Comparison of ENCODE assay signal across 8 cellular contexts in the genomic region with DNA sequence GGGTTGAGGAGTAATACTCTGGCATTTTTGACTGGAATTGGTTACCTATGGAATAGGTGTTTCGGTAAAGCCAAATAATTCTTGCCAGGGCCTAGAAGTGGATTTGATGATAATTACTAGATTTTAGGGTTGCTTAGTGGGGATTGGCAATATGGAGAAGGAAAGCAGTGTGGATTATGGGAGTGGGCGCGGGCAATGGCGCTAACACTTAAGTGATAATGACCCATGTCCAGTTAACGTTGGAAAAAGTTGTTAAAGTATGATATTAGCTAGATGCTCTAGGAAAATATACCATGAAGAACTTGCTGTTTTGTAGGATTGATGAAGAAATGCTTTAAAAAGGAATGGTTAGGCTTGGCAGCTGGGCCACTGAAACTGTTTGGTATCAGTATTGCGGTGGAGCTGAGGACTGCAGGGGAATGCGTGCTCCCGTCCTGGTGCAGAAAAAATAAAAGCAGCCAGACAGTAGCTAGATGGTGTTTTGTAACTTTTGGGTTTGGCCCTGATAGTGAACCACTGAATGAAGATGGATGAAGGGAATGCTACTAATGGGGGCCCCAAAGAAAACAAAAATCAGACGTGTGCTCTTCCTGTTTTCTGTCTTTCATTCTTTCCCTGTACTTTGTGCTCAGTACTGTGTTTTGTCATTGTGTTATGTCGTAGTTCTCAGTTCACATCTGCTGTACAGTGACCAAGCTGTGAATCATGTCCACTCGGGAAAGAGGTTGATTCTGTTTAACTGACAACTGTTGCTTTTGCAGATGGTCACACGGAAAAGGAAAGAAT. TPM values are rescaled to one million over a fixed set of nuclear protein-coding genes. Genes with fewer than 3 reads are reported as not detected.
DNase-seq lines count a peak whose midpoint lies in the region; ATAC-seq and TF ChIP-seq lines count a peak whose summit lies in the region.

No MANE protein-coding gene starts in this region.

- peak overlapping the region; percentile 95 for H3K4me3 ChIP-seq in AG10803 (ENCODE audit: low read length)

- peak overlapping the region; percentile 78 for H3K27ac Mint-ChIP-seq in central memory CD8-positive, alpha-beta T cell (ENCODE audit: low read depth)

- DNase-seq in AG10803 (ENCODE audit: low read depth) (peak; percentile 64), SK-MEL-5 (ENCODE audit: low read depth, low spot score) (peak; percentile 28), left kidney (ENCODE audit: low read depth, low spot score) (peak; percentile 60)
- no peak for DNase-seq in central memory CD8-positive, alpha-beta T cell (ENCODE audit: low spot score in 2 of 2)
- peak; percentile 3 to 15 (median 8) for DNase-seq in stimulated activated CD4-positive, alpha-beta T cell treated with anti-CD3 and anti-CD28 coated beads, TNF-alpha, amount 100 ng/mL, for 48 hours (ENCODE audit: low read depth in 3 of 3)
- DNase-seq in effector CD4-positive, alpha-beta T cell: no peak

- H3K4me3 Mint-ChIP-seq in central memory CD8-positive, alpha-beta T cell: peak overlapping the region; percentile 91

- ATAC-seq in GM18867 (IDR thresholded peaks at IDR 0.05; ENCODE audit: unreplicated experiment): peak; percentile 39
- ATAC-seq in HG03139 (IDR thresholded peaks at IDR 0.05; ENCODE audit: unreplicated experiment): peak; percentile 25
- ATAC-seq in central memory CD8-positive, alpha-beta T cell (replicated peaks; ENCODE audit: extremely low read depth, poor library complexity, severe bottlenecking): peak; percentile 52

- peaks cover 14% of the 10 kb centered on the region for H3K4me1 Mint-ChIP-seq in central memory CD8-positive, alpha-beta T cell

- H3K27me3 Mint-ChIP-seq in central memory CD8-positive, alpha-beta T cell: no peaks in the 10 kb centered on the region

- TF ChIP-seq CTCF in AG10803 (conservative IDR thresholded peaks at IDR 0.05; ENCODE audit: low read length): peak; percentile 32

- H3K36me3 Mint-ChIP-seq in central memory CD8-positive, alpha-beta T cell (ENCODE audit: insufficient read depth): peaks cover 2% of the 10 kb centered on the region

- no peaks in the 10 kb centered on the region for H3K9me3 Mint-ChIP-seq in central memory CD8-positive, alpha-beta T cell

- in situ Hi-C loops in SK-MEL-5 (cut with HindIII; ENCODE audit: low pct_unique_long_range_greater_than_20kb, low sequenced_read_pairs): no loop called here

RNA-seq across cellular contexts. Expression of a gene that starts 0.9 kb away (rescaled TPM):
- 3.8 and 4.6 TPM in 2 replicates for total RNA-seq in SK-MEL-5 (2014; rRNA removed; shearing (Covaris generic))
- polyA plus RNA-seq in SK-MEL-5 (2015; cell fraction: cytosol; rRNA removed): 5.0 and 9.4 TPM in 2 replicates
- polyA plus RNA-seq in SK-MEL-5 (2015; cell fraction: nucleus; rRNA removed): 4.9 and 16.3 TPM in 2 replicates

Comparison
In these comparisons a context has a peak if more than half of its experiments do, and no peak if none do; other contexts are left out.
1. DNase-seq: peak in AG10803 (single experiment), SK-MEL-5 (single experiment), left kidney (single experiment) and stimulated activated CD4-positive, alpha-beta T cell treated with anti-CD3 and anti-CD28 coated beads, TNF-alpha, amount 100 ng/mL, for 48 hours (3 of 3); none in central memory CD8-positive, alpha-beta T cell (0 of 2) and effector CD4-positive, alpha-beta T cell (single experiment).
2. Peak in every context shown above with its lines, with median percentiles within 50 percentile points of each other: ATAC-seq.